ENCODE assay signal across 1 cellular context in the genomic region with DNA sequence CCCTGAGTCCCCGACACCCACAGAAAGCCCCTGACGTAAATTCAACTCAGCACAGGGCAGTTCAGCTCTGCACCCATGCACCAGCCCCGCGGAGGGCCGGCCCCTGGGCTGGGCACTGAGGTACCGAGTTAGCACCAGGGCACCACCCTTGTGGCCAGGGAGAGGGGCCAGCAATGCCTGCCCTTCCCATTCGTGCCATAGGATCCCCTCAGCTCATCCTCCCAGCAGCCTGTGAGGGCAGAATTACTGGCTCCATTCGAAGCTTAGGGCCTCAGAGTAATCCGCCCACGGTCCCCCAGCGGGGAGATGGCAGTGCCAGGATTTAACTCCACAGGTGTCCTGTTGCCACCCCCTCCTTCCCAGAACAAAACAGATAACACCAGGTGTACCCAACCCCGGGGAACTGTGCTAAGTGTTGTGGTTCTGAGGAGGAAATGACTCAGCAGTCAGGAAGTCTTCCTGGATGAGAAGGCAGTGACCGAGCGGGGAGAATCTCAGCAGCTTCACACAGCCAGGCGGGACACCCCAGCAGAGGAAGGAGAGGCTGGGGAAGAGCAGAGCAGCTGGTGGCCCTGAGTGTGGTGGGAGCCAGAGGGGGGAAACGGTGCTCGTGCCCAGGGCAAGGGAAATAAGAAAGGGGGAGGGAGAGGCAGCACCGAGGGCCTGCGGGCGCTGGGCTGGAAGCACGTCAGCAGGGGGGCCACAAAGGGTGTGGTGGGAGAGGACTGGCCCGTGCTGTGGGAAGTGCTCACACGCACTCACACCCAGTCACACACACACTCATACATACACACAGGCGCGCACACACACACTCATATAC.
A peak's percentile ranks its signal among the peaks of the same experiment; 100 is the strongest.
TF ChIP-seq lines count a peak whose summit lies in the region.

No MANE protein-coding gene starts in this region.

TF ChIP-seq in GM12878, 131 proteins besides CTCF, POLR2A, EP300 and RAD21 (continued from another document):
- TF ChIP-seq, protein P1, sequence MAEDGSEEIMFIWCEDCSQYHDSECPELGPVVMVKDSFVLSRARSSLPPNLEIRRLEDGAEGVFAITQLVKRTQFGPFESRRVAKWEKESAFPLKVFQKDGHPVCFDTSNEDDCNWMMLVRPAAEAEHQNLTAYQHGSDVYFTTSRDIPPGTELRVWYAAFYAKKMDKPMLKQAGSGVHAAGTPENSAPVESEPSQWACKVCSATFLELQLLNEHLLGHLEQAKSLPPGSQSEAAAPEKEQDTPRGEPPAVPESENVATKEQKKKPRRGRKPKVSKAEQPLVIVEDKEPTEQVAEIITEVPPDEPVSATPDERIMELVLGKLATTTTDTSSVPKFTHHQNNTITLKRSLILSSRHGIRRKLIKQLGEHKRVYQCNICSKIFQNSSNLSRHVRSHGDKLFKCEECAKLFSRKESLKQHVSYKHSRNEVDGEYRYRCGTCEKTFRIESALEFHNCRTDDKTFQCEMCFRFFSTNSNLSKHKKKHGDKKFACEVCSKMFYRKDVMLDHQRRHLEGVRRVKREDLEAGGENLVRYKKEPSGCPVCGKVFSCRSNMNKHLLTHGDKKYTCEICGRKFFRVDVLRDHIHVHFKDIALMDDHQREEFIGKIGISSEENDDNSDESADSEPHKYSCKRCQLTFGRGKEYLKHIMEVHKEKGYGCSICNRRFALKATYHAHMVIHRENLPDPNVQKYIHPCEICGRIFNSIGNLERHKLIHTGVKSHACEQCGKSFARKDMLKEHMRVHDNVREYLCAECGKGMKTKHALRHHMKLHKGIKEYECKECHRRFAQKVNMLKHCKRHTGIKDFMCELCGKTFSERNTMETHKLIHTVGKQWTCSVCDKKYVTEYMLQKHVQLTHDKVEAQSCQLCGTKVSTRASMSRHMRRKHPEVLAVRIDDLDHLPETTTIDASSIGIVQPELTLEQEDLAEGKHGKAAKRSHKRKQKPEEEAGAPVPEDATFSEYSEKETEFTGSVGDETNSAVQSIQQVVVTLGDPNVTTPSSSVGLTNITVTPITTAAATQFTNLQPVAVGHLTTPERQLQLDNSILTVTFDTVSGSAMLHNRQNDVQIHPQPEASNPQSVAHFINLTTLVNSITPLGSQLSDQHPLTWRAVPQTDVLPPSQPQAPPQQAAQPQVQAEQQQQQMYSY (CRISPR knock-in tag; IDR thresholded peaks at IDR 0.05) = no peak
- TF ChIP-seq SREBF1 (IDR thresholded peaks at IDR 0.05; ENCODE audit: low read length) (no peak), BACH1 (IDR thresholded peaks at IDR 0.05; ENCODE audit: borderline replicate concordance) (no peak), POU2F2 (IDR thresholded peaks at IDR 0.05; ENCODE audit: borderline replicate concordance, low read depth, low read length) (peak; percentile 22; the same call in 1 of the 3 replicates), HDGF (IDR thresholded peaks at IDR 0.05) (no peak), SREBF2 (IDR thresholded peaks at IDR 0.05; ENCODE audit: low read length) (no peak), KLF5 (IDR thresholded peaks at IDR 0.05; ENCODE audit: partially characterized antibody) (no peak), SMAD5 (IDR thresholded peaks at IDR 0.05; ENCODE audit: low read depth) (no peak), BHLHE40 (IDR thresholded peaks at IDR 0.05; ENCODE audit: borderline replicate concordance in 1 of 2, low read depth in 2 of 2, low read length in 1 of 2) (peak; percentile 56 to 79; a peak in 3 of 4 replicates), ZZZ3 (IDR thresholded peaks at IDR 0.05; ENCODE audit: control insufficient read depth, insufficient read length, low read depth) (no peak), TARDBP (IDR thresholded peaks at IDR 0.05; ENCODE audit: borderline replicate concordance) (no peak; the same call in 1 of the 2 replicates), PAX5 (IDR thresholded peaks at IDR 0.05; ENCODE audit: borderline replicate concordance, low read depth, low read length) (0 out of 2 replicates have a peak, but pooled peaks have one; percentile 35), STAT3 (IDR thresholded peaks at IDR 0.05; ENCODE audit: low read depth, low read length) (no peak), EZH2 (IDR thresholded peaks at IDR 0.05; ENCODE audit: borderline replicate concordance, control insufficient read depth, low read depth, low read length) (no peak), SIN3A (IDR thresholded peaks at IDR 0.05; ENCODE audit: low read depth, low read length) (no peak), ASH2L (IDR thresholded peaks at IDR 0.05; ENCODE audit: borderline replicate concordance, low read depth) (no peak)
- TF ChIP-seq, protein P2, sequence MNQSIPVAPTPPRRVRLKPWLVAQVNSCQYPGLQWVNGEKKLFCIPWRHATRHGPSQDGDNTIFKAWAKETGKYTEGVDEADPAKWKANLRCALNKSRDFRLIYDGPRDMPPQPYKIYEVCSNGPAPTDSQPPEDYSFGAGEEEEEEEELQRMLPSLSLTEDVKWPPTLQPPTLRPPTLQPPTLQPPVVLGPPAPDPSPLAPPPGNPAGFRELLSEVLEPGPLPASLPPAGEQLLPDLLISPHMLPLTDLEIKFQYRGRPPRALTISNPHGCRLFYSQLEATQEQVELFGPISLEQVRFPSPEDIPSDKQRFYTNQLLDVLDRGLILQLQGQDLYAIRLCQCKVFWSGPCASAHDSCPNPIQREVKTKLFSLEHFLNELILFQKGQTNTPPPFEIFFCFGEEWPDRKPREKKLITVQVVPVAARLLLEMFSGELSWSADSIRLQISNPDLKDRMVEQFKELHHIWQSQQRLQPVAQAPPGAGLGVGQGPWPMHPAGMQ (IDR thresholded peaks at IDR 0.05; ENCODE audit: borderline replicate concordance) = no peak
- TF ChIP-seq, protein P3, sequence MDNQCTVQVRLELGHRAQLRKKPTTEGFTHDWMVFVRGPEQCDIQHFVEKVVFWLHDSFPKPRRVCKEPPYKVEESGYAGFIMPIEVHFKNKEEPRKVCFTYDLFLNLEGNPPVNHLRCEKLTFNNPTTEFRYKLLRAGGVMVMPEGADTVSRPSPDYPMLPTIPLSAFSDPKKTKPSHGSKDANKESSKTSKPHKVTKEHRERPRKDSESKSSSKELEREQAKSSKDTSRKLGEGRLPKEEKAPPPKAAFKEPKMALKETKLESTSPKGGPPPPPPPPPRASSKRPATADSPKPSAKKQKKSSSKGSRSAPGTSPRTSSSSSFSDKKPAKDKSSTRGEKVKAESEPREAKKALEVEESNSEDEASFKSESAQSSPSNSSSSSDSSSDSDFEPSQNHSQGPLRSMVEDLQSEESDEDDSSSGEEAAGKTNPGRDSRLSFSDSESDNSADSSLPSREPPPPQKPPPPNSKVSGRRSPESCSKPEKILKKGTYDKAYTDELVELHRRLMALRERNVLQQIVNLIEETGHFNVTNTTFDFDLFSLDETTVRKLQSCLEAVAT (IDR thresholded peaks at IDR 0.05) = 0 out of 2 replicates have a peak, but pooled peaks have one; percentile 61
- TF ChIP-seq, protein P4, sequence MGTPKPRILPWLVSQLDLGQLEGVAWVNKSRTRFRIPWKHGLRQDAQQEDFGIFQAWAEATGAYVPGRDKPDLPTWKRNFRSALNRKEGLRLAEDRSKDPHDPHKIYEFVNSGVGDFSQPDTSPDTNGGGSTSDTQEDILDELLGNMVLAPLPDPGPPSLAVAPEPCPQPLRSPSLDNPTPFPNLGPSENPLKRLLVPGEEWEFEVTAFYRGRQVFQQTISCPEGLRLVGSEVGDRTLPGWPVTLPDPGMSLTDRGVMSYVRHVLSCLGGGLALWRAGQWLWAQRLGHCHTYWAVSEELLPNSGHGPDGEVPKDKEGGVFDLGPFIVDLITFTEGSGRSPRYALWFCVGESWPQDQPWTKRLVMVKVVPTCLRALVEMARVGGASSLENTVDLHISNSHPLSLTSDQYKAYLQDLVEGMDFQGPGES (IDR thresholded peaks at IDR 0.05) = no peak
TF ChIP-seq in GM12878: peak in this region for 29.
